In genomic region chr20:17735206-17735804, GRCh38 we compare ENCODE assay signal across 18 cellular contexts. TPM values are rescaled to one million over a fixed set of nuclear protein-coding genes. Genes with fewer than 3 reads are reported as not detected.
DNase-seq lines count a peak whose midpoint lies in the region; ATAC-seq, FAIRE-seq and TF ChIP-seq lines count a peak whose summit lies in the region.
"Had no signal": no experiment of that assay in that cellular context is flagged by ENCODE, and none has a peak within 500 bp of the region (broad histone marks: within the 10 kb centered on the region; RNA-seq: fewer than 3 reads in every experiment).

No MANE protein-coding gene starts in this region.

- no peaks in the 10 kb centered on the region for H4K20me1 ChIP-seq in HepG2 (ENCODE audit: insufficient read depth, low read length)

- H2AFZ ChIP-seq in HepG2 (ENCODE audit: low read length): no peak overlapping the region

- H3K9ac ChIP-seq in HepG2 (ENCODE audit: insufficient read depth, low read depth, low read length): no peak overlapping the region

- H3K4me3 ChIP-seq in brain microvascular endothelial cell (ENCODE audit: low read depth, low read length): no peak overlapping the region
- no peak overlapping the region for H3K4me3 ChIP-seq in HepG2 (replicated peaks in 1 of 3; ENCODE audit: insufficient read depth in 1 of 3, low read depth in 2 of 3, low read length in 3 of 3)
- no peak overlapping the region for H3K4me3 ChIP-seq in thyroid gland (replicated peaks in 1 of 3)

- in situ Hi-C loops in brain microvascular endothelial cell (cut with HindIII; ENCODE audit: low pct_ligation_motif_present, low sequenced_read_pairs): no loop called here
- in situ Hi-C loops in HepG2 (cut with HindIII; ENCODE audit: extremely low pct_ligation_motif_present, low pct_unique_long_range_greater_than_20kb): no loop called here

- H3K4me1 ChIP-seq in HepG2 (ENCODE audit: insufficient read depth, low read length) (peaks cover 25% of the 10 kb centered on the region), thyroid gland (peaks cover 14 to 20% of the 10 kb centered on the region in 2 donors)

- DNase-seq in HTR-8/SVneo (ENCODE audit: insufficient read length, low spot score): peak; percentile 45
- DNase-seq in brain microvascular endothelial cell: peak; percentile 55
- DNase-seq in HepG2 (ENCODE audit: low spot score): no peak
- DNase-seq in thyroid gland: peak; percentile 19 to 34
- no peak for DNase-seq in HT-29 (ENCODE audit: low spot score)
- DNase-seq in activated effector memory CD4-positive, alpha-beta T cell treated with Interleukin-2 at 50 U/mL for 16 hours: no peak
- DNase-seq: activated CD8-positive, alpha-beta T cell treated with anti-CD3 and anti-CD28 coated beads, Interleukin-2, amount 10 ng/mL, durations not matched to agents 7 days and 5 days; activated naive CD4-positive, alpha-beta T cell treated with anti-CD3 and anti-CD28 coated beads for 36 hours; Kasumi-1; left colon; NCI-H2171; stimulated activated CD4-positive, alpha-beta T cell treated with anti-CD3 and anti-CD28 coated beads, Interleukin-4, amount 100 ng/mL, for 1 hour; stimulated activated naive CD4-positive, alpha-beta T cell treated with Interleukin-2 at 50 U/mL for 16 hours had no signal

- no peaks in the 10 kb centered on the region for H3K27me3 ChIP-seq in brain microvascular endothelial cell (replicated peaks)
- H3K27me3 ChIP-seq in HepG2 (ENCODE audit: control insufficient read depth in 1 of 2, insufficient read depth in 2 of 2, low read length in 2 of 2): peaks cover 11 to 47% of the 10 kb centered on the region in 2 experiments; a peak in 4 of 5 replicates
- no peaks in the 10 kb centered on the region for H3K27me3 ChIP-seq in thyroid gland

- TF ChIP-seq RAD21 in HepG2 (CRISPR knock-in tag; IDR thresholded peaks at IDR 0.05): no peak

- TF ChIP-seq POLR2A in HepG2 (IDR thresholded peaks at IDR 0.05; ENCODE audit: insufficient read depth in 1 of 2, low read depth in 2 of 2, low read length in 2 of 2) (no peak), thyroid gland (IDR thresholded peaks at IDR 0.05) (no peak)

- CTCF ChIA-PET in HepG2 (lab: Yijun Ruan, JAX; ENCODE audit: low intra/inter-chr PET ratio, low total read pairs): no interaction called here

- H3K79me2 ChIP-seq in HepG2 (ENCODE audit: insufficient read depth, low read length): no peaks in the 10 kb centered on the region

- no TSS peak for BruUV-seq in HepG2 (replicated peaks; lab: Mats Ljungman, UMichigan)

- no peak for TF ChIP-seq EP300 in HepG2 (IDR thresholded peaks at IDR 0.05; ENCODE audit: low read depth in 2 of 2, low read length in 2 of 2)
- TF ChIP-seq EP300 in HepG2 (CRISPR knock-in tag; IDR thresholded peaks at IDR 0.05; ENCODE audit: borderline replicate concordance): no peak

- no peaks in the 10 kb centered on the region for H3K36me3 ChIP-seq in brain microvascular endothelial cell (replicated peaks)
- no peaks in the 10 kb centered on the region for H3K36me3 ChIP-seq in HepG2 (replicated peaks in 1 of 2; ENCODE audit: control insufficient read depth in 1 of 2, insufficient read depth in 2 of 2, low read length in 2 of 2)
- no peaks in the 10 kb centered on the region for H3K36me3 ChIP-seq in thyroid gland

- 24% methylated on average over 8 of the region's 9 CpGs for WGBS in HepG2 (ENCODE audit: low lambda C conversion rate)
- 49 to 69% methylated on average over 9 of the region's 9 CpGs for WGBS in thyroid gland, 2 donors

- intact Hi-C loops in HepG2 (cut with micrococcal nuclease; ENCODE audit: unreplicated experiment) (loop anchor here (10.0 kb wide), 1 partner anchor 711 kb away; no protein-coding TSS in a partner anchor), thyroid gland (cut with DNase I) (no loop called here)

- FAIRE-seq in HTR-8/SVneo (lab: Jason Lieb, UNC) (no peak), HepG2 (lab: Jason Lieb, UNC) (no peak)

- H3K27ac ChIP-seq in brain microvascular endothelial cell: no peak overlapping the region
- no peak overlapping the region for H3K27ac ChIP-seq in HepG2 (ENCODE audit: extremely low read length, insufficient read depth, low read length)
- peak overlapping the region in 2 of 3 donors; percentile 58 to 75 for H3K27ac ChIP-seq in thyroid gland

- peak overlapping the region; percentile 32 for H3K4me2 ChIP-seq in HepG2 (ENCODE audit: low read depth, low read length)

- H3K9me3 ChIP-seq in HepG2 (ENCODE audit: low read length): peaks cover 4% of the 10 kb centered on the region; the same call in 1 of the 2 replicates
- H3K9me3 ChIP-seq in thyroid gland: no peaks in the 10 kb centered on the region

- TF ChIP-seq CTCF in brain microvascular endothelial cell (IDR thresholded peaks at IDR 0.05; ENCODE audit: low read depth, low read length, missing control alignments) (no peak), HepG2 (CRISPR knock-in tag; IDR thresholded peaks at IDR 0.05) (no peak), thyroid gland (IDR thresholded peaks at IDR 0.05) (no peak)

- peak; percentile 40 for ATAC-seq in HepG2
- no peak for ATAC-seq in GM21381 (IDR thresholded peaks at IDR 0.05; ENCODE audit: unreplicated experiment)
- ATAC-seq in GM21528 (IDR thresholded peaks at IDR 0.05; ENCODE audit: low FRiP score, unreplicated experiment): no peak
- ATAC-seq: activated CD8-positive, alpha-beta T cell treated with anti-CD3 and anti-CD28 coated beads, Interleukin-2, amount 10 ng/mL, durations not matched to agents 7 days and 5 days; left colon had no signal

- POLR2A ChIA-PET in HepG2 (lab: Yijun Ruan, JAX): interaction anchor here (0.9 to 1.2 kb wide), 4 partner anchors 12 to 121 kb away, joined by 3 to 4 read pairs (median 3); partner anchors contain the start of gene RRBP1

TF ChIP-seq in HepG2, 621 proteins besides CTCF, POLR2A, EP300 and RAD21 (continues in another document):
- TF ChIP-seq JUN (CRISPR knock-in tag; IDR thresholded peaks at IDR 0.05) (no peak), ZNF274 (CRISPR knock-in tag; IDR thresholded peaks at IDR 0.05) (0 out of 2 replicates have a peak, but pooled peaks have one; percentile 47)

RNA-seq across cellular contexts. Expression of gene BANF2, which starts 35.5 kb away (rescaled TPM):
- total RNA-seq in HepG2 (2016; rRNA removed; fragmentation: Illumina TruSeq; extraction: Trizol): 0.35 TPM in 1 of 2 replicates, not detected in the other
- 0.53 TPM in 1 of 2 replicates, not detected in the other for total RNA-seq in HepG2 (2016; cell fraction: cytosol; rRNA removed; fragmentation: Illumina TruSeq; extraction: Trizol; ENCODE audit: low read depth)
- not detected in 2 replicates for total RNA-seq in HepG2 (2016; cell fraction: insoluble cytoplasmic fraction; rRNA removed; fragmentation: Illumina TruSeq; extraction: Trizol)
- not detected in 2 replicates for total RNA-seq in HepG2 (2016; cell fraction: membrane; rRNA removed; fragmentation: Illumina TruSeq; extraction: Trizol)
- not detected in 2 replicates for total RNA-seq in HepG2 (2016; cell fraction: nucleus; rRNA removed; fragmentation: Illumina TruSeq; extraction: Trizol)
- not detected in 2 replicates for polyA plus RNA-seq in HepG2 (2011; rRNA removed)
- not detected in 2 replicates for polyA plus RNA-seq in HepG2 (2011; cell fraction: cytosol; rRNA removed)
- not detected in 2 replicates for polyA plus RNA-seq in HepG2 (2011; cell fraction: nucleus; rRNA removed)
- not detected in 2 replicates for polyA plus RNA-seq in HepG2 (2012)
- polyA plus RNA-seq in HepG2 (2016; cell fraction: cytosol; fragmentation: Illumina TruSeq; extraction: Trizol; ENCODE audit: low read depth): not detected in 2 replicates
- polyA plus RNA-seq in HepG2 (2016; cell fraction: insoluble cytoplasmic fraction; fragmentation: Illumina TruSeq; extraction: Trizol; ENCODE audit: low read depth): not detected in 2 replicates
- not detected in 2 replicates for polyA plus RNA-seq in HepG2 (2016; cell fraction: membrane; fragmentation: Illumina TruSeq; extraction: Trizol; ENCODE audit: low read depth)
- not detected in 2 replicates for polyA plus RNA-seq in HepG2 (2016; cell fraction: nucleus; fragmentation: Illumina TruSeq; extraction: Trizol; ENCODE audit: insufficient read depth, low read depth)
- polyA minus RNA-seq in HepG2 (2011; rRNA and poly(A)+ RNA removed; ENCODE audit: low replicate concordance): not detected in 2 replicates
- polyA minus RNA-seq in HepG2 (2011; cell fraction: cytosol; rRNA and poly(A)+ RNA removed): not detected in 2 replicates
- polyA minus RNA-seq in HepG2 (2011; cell fraction: nucleus; rRNA and poly(A)+ RNA removed): not detected in 2 replicates
- 10 to 100 TPM in 1 of 4 donors, not detected in 3; 15.2 TPM for total RNA-seq in thyroid gland
- not detected in 2 replicates for total RNA-seq in HT-29 (2014; rRNA removed; shearing (Covaris generic))
- total RNA-seq: activated CD8-positive, alpha-beta T cell treated with anti-CD3 and anti-CD28 coated beads, Interleukin-2, amount 10 ng/mL, durations not matched to agents 7 days and 5 days; activated naive CD4-positive, alpha-beta T cell treated with anti-CD3 and anti-CD28 coated beads for 36 hours; left colon; OCI-LY7; posterior vena cava; T-helper 2 cell treated with Interferon-gamma antibody and Interleukin-4, amounts not matched to agents 100 ng/mL and 5 ng/mL, for 36 hours had no signal

RNA-seq across cellular contexts. Expression of gene RRBP1, which starts 53.3 kb away (rescaled TPM):
- total RNA-seq in HepG2 (2016; rRNA removed; fragmentation: Illumina TruSeq; extraction: Trizol): 97.1 and 222 TPM in 2 replicates
- 35.1 and 38.1 TPM in 2 replicates for total RNA-seq in HepG2 (2016; cell fraction: cytosol; rRNA removed; fragmentation: Illumina TruSeq; extraction: Trizol; ENCODE audit: low read depth)
- total RNA-seq in HepG2 (2016; cell fraction: insoluble cytoplasmic fraction; rRNA removed; fragmentation: Illumina TruSeq; extraction: Trizol): 75.4 and 223 TPM in 2 replicates
- 33.7 and 37.4 TPM in 2 replicates for total RNA-seq in HepG2 (2016; cell fraction: membrane; rRNA removed; fragmentation: Illumina TruSeq; extraction: Trizol)
- 254 and 316 TPM in 2 replicates for total RNA-seq in HepG2 (2016; cell fraction: nucleus; rRNA removed; fragmentation: Illumina TruSeq; extraction: Trizol)
- 150 and 195 TPM in 2 replicates for polyA plus RNA-seq in HepG2 (2011; rRNA removed)
- 97.1 and 99.8 TPM in 2 replicates for polyA plus RNA-seq in HepG2 (2011; cell fraction: cytosol; rRNA removed)
- 402 and 429 TPM in 2 replicates for polyA plus RNA-seq in HepG2 (2011; cell fraction: nucleus; rRNA removed)
- 190 and 218 TPM in 2 replicates for polyA plus RNA-seq in HepG2 (2012)
- polyA plus RNA-seq in HepG2 (2016; cell fraction: cytosol; fragmentation: Illumina TruSeq; extraction: Trizol; ENCODE audit: low read depth): 14.1 and 14.3 TPM in 2 replicates
- polyA plus RNA-seq in HepG2 (2016; cell fraction: insoluble cytoplasmic fraction; fragmentation: Illumina TruSeq; extraction: Trizol; ENCODE audit: low read depth): 67.5 and 88.2 TPM in 2 replicates
- 15.3 and 18.4 TPM in 2 replicates for polyA plus RNA-seq in HepG2 (2016; cell fraction: membrane; fragmentation: Illumina TruSeq; extraction: Trizol; ENCODE audit: low read depth)
- 548 and 573 TPM in 2 replicates for polyA plus RNA-seq in HepG2 (2016; cell fraction: nucleus; fragmentation: Illumina TruSeq; extraction: Trizol; ENCODE audit: insufficient read depth, low read depth)
- polyA minus RNA-seq in HepG2 (2011; rRNA and poly(A)+ RNA removed; ENCODE audit: low replicate concordance): 18.3 and 157 TPM in 2 replicates
- polyA minus RNA-seq in HepG2 (2011; cell fraction: cytosol; rRNA and poly(A)+ RNA removed): 155 and 192 TPM in 2 replicates
- 198 and 205 TPM in 2 replicates for polyA minus RNA-seq in HepG2 (2011; cell fraction: nucleus; rRNA and poly(A)+ RNA removed)
- 100 to 1,000 TPM; 149 to 287 (median 221) TPM for total RNA-seq in thyroid gland
- 93.6 and 101 TPM in 2 replicates for total RNA-seq in HT-29 (2014; rRNA removed; shearing (Covaris generic))

Comparison
In these comparisons a context has a peak if more than half of its experiments do, and no peak if none do; other contexts are left out.
1. DNase-seq: peak in HTR-8/SVneo (single experiment), brain microvascular endothelial cell (single experiment) and thyroid gland (2 of 2); none in HepG2 (single experiment), HT-29 (single experiment) and activated effector memory CD4-positive, alpha-beta T cell treated with Interleukin-2 at 50 U/mL for 16 hours (single experiment).
2. H3K27ac ChIP-seq: peak in thyroid gland (2 of 3); none in brain microvascular endothelial cell (single experiment) and HepG2 (single experiment).